18 cellular contexts compared by ENCODE assay signal in the genomic region with DNA sequence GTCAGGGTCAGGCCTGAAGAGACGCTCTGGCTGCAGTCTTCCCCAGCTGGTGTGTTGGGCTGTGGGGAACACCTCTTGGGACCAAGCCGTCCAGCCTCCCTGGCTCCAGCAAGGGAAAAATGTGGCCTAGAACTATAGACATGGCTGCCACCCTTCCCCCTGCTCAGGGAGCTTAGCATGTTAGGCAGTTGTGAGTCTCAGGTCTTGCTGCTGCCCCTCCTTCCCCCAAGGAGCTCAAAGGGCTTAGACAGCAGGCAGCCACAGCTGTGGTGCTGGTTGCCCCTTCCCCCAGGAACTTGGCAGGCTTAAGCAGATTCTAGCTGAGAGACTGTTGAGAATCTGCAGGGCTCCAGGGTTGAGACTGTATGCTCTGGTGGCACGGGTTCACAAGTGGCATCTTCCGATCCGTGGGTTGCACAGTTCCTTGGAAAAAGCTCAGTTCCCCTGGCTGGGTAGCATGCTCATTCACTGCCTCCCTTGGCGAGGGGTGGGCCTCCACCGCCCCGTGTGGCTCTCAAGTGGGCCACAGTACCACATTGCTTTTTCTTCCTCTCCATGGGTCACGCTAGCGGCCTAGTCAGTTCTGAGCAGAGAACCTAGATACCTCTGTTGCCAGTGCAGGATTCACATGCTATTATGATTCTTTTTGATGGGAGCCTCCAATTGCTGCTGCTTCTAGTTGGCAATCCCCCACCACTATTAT.
DNase-seq lines count a peak whose midpoint lies in the region; ATAC-seq, FAIRE-seq and TF ChIP-seq lines count a peak whose summit lies in the region.
"Had no signal": no experiment of that assay in that cellular context is flagged by ENCODE, and none has a peak within 500 bp of the region (broad histone marks: within the 10 kb centered on the region; RNA-seq: fewer than 3 reads in every experiment).

No MANE protein-coding gene starts in this region.

- no peak overlapping the region for H3K14ac ChIP-seq in H1 (ENCODE audit: insufficient read length)

- H3K27ac ChIP-seq in GM23338 (ENCODE audit: low read depth), result no peak overlapping the region
- H3K27ac ChIP-seq in HUES64 (ENCODE audit: low read depth, low read length), result peak overlapping the region; percentile 63; the same call in 1 of the 2 replicates
- H3K27ac ChIP-seq in H1 (ENCODE audit: low read depth, low read length), result no peak overlapping the region
- no peak overlapping the region for H3K27ac ChIP-seq in ovary
- no peak overlapping the region for H3K27ac ChIP-seq in prostate gland

- H3K4me3 ChIP-seq in GM23338, result no peak overlapping the region
- no peak overlapping the region; the same call in 1 of the 2 replicates for H3K4me3 ChIP-seq in HUES64 (ENCODE audit: low read length)
- H3K4me3 ChIP-seq in H1 (ENCODE audit: extremely low read depth in 1 of 4, insufficient read depth in 2 of 4, low read depth in 3 of 4, low read length in 4 of 4), result no peak overlapping the region
- no peak overlapping the region for H3K4me3 ChIP-seq in ovary
- H3K4me3 ChIP-seq in prostate gland, result no peak overlapping the region

- peaks cover 4% of the 10 kb centered on the region for H3K9me2 ChIP-seq in GM23338 (ENCODE audit: insufficient read depth)

- CTCF ChIA-PET in H1 (lab: Charles Lee; ENCODE audit: partially characterized antibody), result interaction anchor here (0.7 to 1.3 kb wide), 2 partner anchors 18 to 102 kb away, joined by 3 to 5 read pairs; no protein-coding TSS in a partner anchor

- TF ChIP-seq CTCF in GM23338 (conservative IDR thresholded peaks at IDR 0.05; ENCODE audit: low read depth in 2 of 2) (no peak), H1 (IDR thresholded peaks at IDR 0.05; ENCODE audit: control extremely low read depth in 1 of 3, insufficient read depth in 1 of 3, low read depth in 1 of 3, low read length in 3 of 3) (no peak), CD14-positive monocyte (IDR thresholded peaks at IDR 0.05) (no peak), ovary (IDR thresholded peaks at IDR 0.05) (no peak), prostate gland (IDR thresholded peaks at IDR 0.05) (no peak)

- no peak overlapping the region for H3K4ac ChIP-seq in H1 (replicated peaks; ENCODE audit: insufficient read length, low read depth, low read length)

- H3K27me3 Mint-ChIP-seq in GM23338 (ENCODE audit: insufficient read depth, low read depth, poor library complexity) (no peaks in the 10 kb centered on the region), CD14-positive monocyte (ENCODE audit: low read depth in 3 of 3) (peaks cover 0 to 2% (median 0%) of the 10 kb centered on the region in 3 donors)
- H3K27me3 Mint-ChIP-seq: B cell; CD4-positive, alpha-beta memory T cell had no signal

- no peak overlapping the region for H4K91ac ChIP-seq in H1 (replicated peaks; ENCODE audit: insufficient read length, low read length)

- no peak for TF ChIP-seq EP300 in H1 (IDR thresholded peaks at IDR 0.05; ENCODE audit: borderline replicate concordance in 1 of 2, low read depth in 2 of 2, low read length in 2 of 2)
- TF ChIP-seq EP300 in ovary (IDR thresholded peaks at IDR 0.05), result no peak

- peak; percentile 84 for ATAC-seq in GM23338

- no peak overlapping the region for H2BK20ac ChIP-seq in H1 (ENCODE audit: low read length)

- intact Hi-C loops in CD14-positive monocyte (cut with micrococcal nuclease), result no loop called here
- intact Hi-C loops in ovary (cut with DNase I), result no loop called here
- intact Hi-C loops in cardiac septum (cut with DNase I), result no loop called here
- intact Hi-C loops in prostate gland (cut with DNase I), result no loop called here

- H3K9me3 ChIP-seq in HUES64 (ENCODE audit: insufficient read depth, low read depth, low read length) (no peaks in the 10 kb centered on the region), H1 (ENCODE audit: insufficient read depth in 2 of 2, low read depth in 1 of 2, low read length in 1 of 2) (no peaks in the 10 kb centered on the region; a peak in 1 of 4 replicates), ovary (no peaks in the 10 kb centered on the region), prostate gland (no peaks in the 10 kb centered on the region)

- no peak for DNase-seq in GM23338 (ENCODE audit: low spot score)
- no peak for DNase-seq in H1 (ENCODE audit: low read depth in 1 of 2, low spot score in 2 of 2)
- DNase-seq in CD14-positive monocyte (ENCODE audit: low spot score), result no peak
- no peak for DNase-seq in ovary
- DNase-seq in cardiac septum (ENCODE audit: low spot score), result no peak
- no peak for DNase-seq in prostate gland (ENCODE audit: low spot score)
- DNase-seq: C1 segment of cervical spinal cord; CD4-positive, alpha-beta memory T cell; DND-41; GF-D8; IMR-90; KBM-7 had no signal

- H3K36me3 ChIP-seq in GM23338 (ENCODE audit: insufficient read depth), result peaks cover 9% of the 10 kb centered on the region; the same call in 1 of the 2 replicates
- peaks cover 11% of the 10 kb centered on the region for H3K36me3 ChIP-seq in HUES64 (ENCODE audit: insufficient read depth, low read length)
- no peaks in the 10 kb centered on the region; a peak in 1 of 8 replicates for H3K36me3 ChIP-seq in H1 (ENCODE audit: control insufficient read depth in 2 of 4, insufficient read depth in 4 of 4, low read length in 3 of 4)
- no peaks in the 10 kb centered on the region for H3K36me3 ChIP-seq in ovary
- H3K36me3 ChIP-seq in prostate gland, result no peaks in the 10 kb centered on the region

- no peak overlapping the region for H2BK15ac ChIP-seq in H1 (ENCODE audit: low read length)

- peaks cover 45% of the 10 kb centered on the region for H3K79me2 ChIP-seq in GM23338 (replicated peaks; ENCODE audit: insufficient read depth)
- H3K79me2 ChIP-seq in H1 (ENCODE audit: control insufficient read depth in 1 of 2, insufficient read depth in 2 of 2, low read length in 2 of 2), result peaks cover 10 to 19% of the 10 kb centered on the region in 2 experiments

- peak overlapping the region; percentile 39; the same call in 1 of the 2 replicates for H4K8ac ChIP-seq in H1 (ENCODE audit: extremely low read depth, insufficient read depth, low read length)

- H3K9me3 Mint-ChIP-seq in GM23338, result peaks cover 16% of the 10 kb centered on the region; the same call in 2 of the 3 replicates
- peaks cover 4 to 14% (median 10%) of the 10 kb centered on the region in 7 donors for H3K9me3 Mint-ChIP-seq in CD14-positive monocyte

- H3K36me3 Mint-ChIP-seq in GM23338 (ENCODE audit: low read depth) (peaks cover 28% of the 10 kb centered on the region; the same call in 2 of the 3 replicates), CD14-positive monocyte (no peaks in the 10 kb centered on the region)
- H3K36me3 Mint-ChIP-seq: CD4-positive, alpha-beta memory T cell had no signal

- H2BK12ac ChIP-seq in H1 (ENCODE audit: low read depth, low read length), result no peak overlapping the region

- H3K4me1 ChIP-seq in GM23338 (ENCODE audit: insufficient read depth) (peaks cover 7% of the 10 kb centered on the region; the same call in 1 of the 2 replicates), HUES64 (ENCODE audit: insufficient read depth, low read length) (peaks cover 23% of the 10 kb centered on the region), H1 (replicated peaks in 1 of 4; ENCODE audit: control insufficient read depth in 3 of 4, insufficient read depth in 4 of 4, low read length in 3 of 4) (peaks cover 0 to 9% (median 2%) of the 10 kb centered on the region in 4 experiments; a peak in 3 of 7 replicates), ovary (ENCODE audit: insufficient read depth) (no peaks in the 10 kb centered on the region), prostate gland (replicated peaks) (no peaks in the 10 kb centered on the region)

- H3K23me2 ChIP-seq in H1 (ENCODE audit: low read depth, low read length), result no peaks in the 10 kb centered on the region

- no peak overlapping the region for H2AK5ac ChIP-seq in H1 (ENCODE audit: low read depth, low read length)

- no peak overlapping the region for H4K5ac ChIP-seq in H1 (ENCODE audit: insufficient read length, low read depth, low read length)

- H3K4me2 ChIP-seq in GM23338 (no peak overlapping the region), H1 (ENCODE audit: insufficient read depth in 1 of 2, low read depth in 2 of 2, low read length in 2 of 2) (peak overlapping the region in 1 of 2 experiments; percentile 5; a peak in 1 of 4 replicates)

- no peak overlapping the region for H3K56ac ChIP-seq in H1 (replicated peaks; ENCODE audit: insufficient read length, low read depth, low read length)

- no peak overlapping the region; the same call in 1 of the 2 replicates for H3K18ac ChIP-seq in H1 (ENCODE audit: extremely low read depth, low read length)

- WGBS in HUES64, result 89% methylated on average over 10 of the region's 10 CpGs
- WGBS in H1 (ENCODE audit: extremely low coverage in 1 of 2, insufficient coverage in 1 of 2, insufficient read length in 1 of 2, insufficient replicate concordance in 2 of 2, low coverage in 1 of 2, low lambda C conversion rate in 2 of 2, missing lambda C conversion rate in 1 of 2), 2 experiments, result 91% methylated on average over 10 of the region's 10 CpGs; no CpG with 5 or more reads in 1 of the 2 experiments
- WGBS in ovary, 3 donors, result 88 to 90% (median 88%) methylated on average over 9 to 10 of the region's 10 CpGs
- 92% methylated on average over 10 of the region's 10 CpGs for WGBS in prostate gland

- no peak overlapping the region for H3K23ac ChIP-seq in H1 (ENCODE audit: insufficient read length)

- H4K20me1 ChIP-seq in GM23338 (replicated peaks; ENCODE audit: insufficient read depth) (no peaks in the 10 kb centered on the region), H1 (replicated peaks in 1 of 2; ENCODE audit: control insufficient read depth in 1 of 2, insufficient read depth in 2 of 2, low read length in 2 of 2) (no peaks in the 10 kb centered on the region)

- H3K79me1 ChIP-seq in H1 (ENCODE audit: low read depth, low read length), result no peaks in the 10 kb centered on the region; the same call in none of the 2 replicates

- H3K4me1 Mint-ChIP-seq in GM23338 (no peaks in the 10 kb centered on the region), CD14-positive monocyte (no peaks in the 10 kb centered on the region)
- H3K4me1 Mint-ChIP-seq: B cell; CD4-positive, alpha-beta memory T cell had no signal

- H3K4me3 Mint-ChIP-seq in GM23338 (no peak overlapping the region), CD14-positive monocyte (no peak overlapping the region)
- H3K4me3 Mint-ChIP-seq: B cell; CD4-positive, alpha-beta memory T cell had no signal

- H3F3A ChIP-seq in GM23338 (replicated peaks; ENCODE audit: low read depth), result no peaks in the 10 kb centered on the region

- H2BK5ac ChIP-seq in H1 (ENCODE audit: low read depth, low read length), result peak overlapping the region; percentile 83

- H3K27ac Mint-ChIP-seq in GM23338 (peak overlapping the region; percentile 52; the same call in 1 of the 2 replicates), CD14-positive monocyte (no peak overlapping the region)
- H3K27ac Mint-ChIP-seq: B cell had no signal

- no peak for FAIRE-seq in H1 (lab: Jason Lieb, UNC)
- FAIRE-seq: A204.1, D721Med, GM19239, H54 had no signal

- TF ChIP-seq POLR2A in H1 (IDR thresholded peaks at IDR 0.05; ENCODE audit: control extremely low read depth in 1 of 2, low read depth in 2 of 2, low read length in 2 of 2) (no peak), ovary (IDR thresholded peaks at IDR 0.05) (no peak), prostate gland (IDR thresholded peaks at IDR 0.05) (no peak)

- H2AFZ ChIP-seq in GM23338 (no peak overlapping the region), H1 (ENCODE audit: low read length) (no peak overlapping the region; the same call in 1 of the 2 replicates)

- no peak for TF ChIP-seq RAD21 in H1 (IDR thresholded peaks at IDR 0.05 in 1 of 2, conservative IDR thresholded peaks at IDR 0.05 in 1 of 2; ENCODE audit: low read depth in 2 of 2, low read length in 2 of 2)

- H3K9ac ChIP-seq in HUES64 (ENCODE audit: low read depth, low read length), result no peak overlapping the region
- H3K9ac ChIP-seq in H1 (replicated peaks in 1 of 4; ENCODE audit: extremely low read depth in 1 of 4, low read depth in 3 of 4, low read length in 3 of 4), result no peak overlapping the region

- POLR2A ChIA-PET in H1 (lab: Charles Lee; ENCODE audit: partially characterized antibody), result interaction anchor here (1.3 kb wide), 1 partner anchor 8 kb away, joined by 3 read pairs; no protein-coding TSS in a partner anchor

- no peak overlapping the region for H2BK120ac ChIP-seq in H1 (replicated peaks; ENCODE audit: low read depth, low read length)

- H3K27me3 ChIP-seq in GM23338 (ENCODE audit: insufficient read depth) (no peaks in the 10 kb centered on the region), HUES64 (ENCODE audit: insufficient read depth, low read length) (no peaks in the 10 kb centered on the region), H1 (replicated peaks in 1 of 4; ENCODE audit: control insufficient read depth in 3 of 4, extremely low read depth in 1 of 4, insufficient read depth in 3 of 4, low read length in 3 of 4) (no peaks in the 10 kb centered on the region), ovary (no peaks in the 10 kb centered on the region), prostate gland (replicated peaks; ENCODE audit: insufficient read depth) (no peaks in the 10 kb centered on the region)
